In the genomic region with DNA sequence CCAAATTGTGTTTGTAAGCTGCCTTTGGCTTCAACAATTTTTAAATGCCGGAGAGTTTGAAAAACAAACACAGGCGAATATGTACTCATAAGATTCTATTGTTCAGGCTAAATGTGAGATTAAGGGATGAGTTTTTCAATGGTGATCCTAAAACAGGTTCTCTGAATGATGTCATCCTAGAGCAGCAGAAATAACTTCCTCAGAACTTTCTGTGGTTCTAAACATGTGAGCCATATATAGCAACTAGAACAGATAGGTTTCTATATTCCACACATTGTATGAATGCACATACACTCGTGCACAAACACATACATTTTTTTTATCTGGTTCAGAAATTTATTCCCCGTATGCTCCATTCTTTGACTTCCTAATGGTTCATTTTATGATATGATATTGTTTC, we compare ENCODE assay signal across 29 cellular contexts.
"Had no signal": no experiment of that assay in that cellular context is flagged by ENCODE, and none has a peak within 500 bp of the region (broad histone marks: within the 10 kb centered on the region; RNA-seq: fewer than 3 reads in every experiment).

No MANE protein-coding gene starts in this region.

- FAIRE-seq: endometrium, endothelial cell of umbilical vein, frontal cortex had no signal

- DNase-seq: activated CD4-positive, alpha-beta memory T cell treated with anti-CD3 and anti-CD28 coated beads for 36 hours; activated CD4-positive, alpha-beta T cell treated with anti-CD3 and anti-CD28 coated beads for 36 hours; activated CD4-positive, alpha-beta T cell treated with anti-CD3 and anti-CD28 coated beads, Interleukin-2, amount 10 ng/mL, durations not matched to agents 24 days and 14 days; activated CD4-positive, CD25-positive, alpha-beta regulatory T cell; activated CD4-positive, CD25-positive, alpha-beta regulatory T cell treated with anti-CD3 and anti-CD28 coated beads, Interleukin-2, amount 50 U/mL, for 72 hours; activated CD8-positive, alpha-beta memory T cell treated with anti-CD3 and anti-CD28 coated beads, Interleukin-2, amount 10 ng/mL, durations not matched to agents 7 days and 5 days; activated CD8-positive, alpha-beta memory T cell treated with anti-CD3 and anti-CD28 coated beads, Interleukin-2, amount 50 U/mL, for 4 hours; activated CD8-positive, alpha-beta T cell treated with anti-CD3 and anti-CD28 coated beads, Interleukin-2, amount 10 ng/mL, durations not matched to agents 7 days and 5 days; activated gamma-delta T cell; activated naive CD4-positive, alpha-beta T cell; activated naive CD4-positive, alpha-beta T cell treated with anti-CD3 and anti-CD28 coated beads, Interleukin-2, amount 10 ng/mL, durations not matched to agents 7 days and 5 days; activated naive CD8-positive, alpha-beta T cell treated with anti-CD3 and anti-CD28 coated beads, Interleukin-2, amount 10 ng/mL, durations not matched to agents 7 days and 5 days; activated T-cell treated with anti-CD3 and anti-CD28 coated beads, Interleukin-2, amount 50 U/mL, for 1 hour; activated T-cell treated with anti-CD3 and anti-CD28 coated beads, Interleukin-2, amount 50 U/mL, for 48 hours; central memory CD4-positive, alpha-beta T cell; cerebellar nuclear complex; colonic mucosa; effector CD8-positive, alpha-beta T cell; foreskin fibroblast; head of caudate nucleus; T-helper 2 cell had no signal

- H3K27ac ChIP-seq: ascending aorta, breast epithelium, cardiac muscle cell, colonic mucosa had no signal

- H3K27me3 ChIP-seq: ascending aorta, breast epithelium, cardiac muscle cell, colonic mucosa had no signal

- ATAC-seq: activated CD4-positive, alpha-beta T cell treated with anti-CD3 and anti-CD28 coated beads for 36 hours; activated CD8-positive, alpha-beta memory T cell treated with anti-CD3 and anti-CD28 coated beads, Interleukin-2, amount 10 ng/mL, durations not matched to agents 7 days and 5 days; activated CD8-positive, alpha-beta T cell treated with anti-CD3 and anti-CD28 coated beads, Interleukin-2, amount 10 ng/mL, durations not matched to agents 7 days and 5 days; activated naive CD4-positive, alpha-beta T cell treated with anti-CD3 and anti-CD28 coated beads, Interleukin-2, amount 50 U/mL, for 72 hours; esophagus mucosa had no signal

- H3K4me3 ChIP-seq: ascending aorta, breast epithelium, cardiac muscle cell, colonic mucosa had no signal

- H3K36me3 ChIP-seq: ascending aorta, breast epithelium, cardiac muscle cell, colonic mucosa had no signal

- H3K4me1 ChIP-seq: ascending aorta, breast epithelium, colonic mucosa had no signal

- H3K9me3 ChIP-seq: ascending aorta, colonic mucosa had no signal
